Comparison of ENCODE assay signal across 10 cellular contexts in genomic region chr1:193120604-193121166, GRCh38. TPM values are rescaled to one million over a fixed set of nuclear protein-coding genes. Genes with fewer than 3 reads are reported as not detected.
A peak's percentile ranks its signal among the peaks of the same experiment; 100 is the strongest.
DNase-seq lines count a peak whose midpoint lies in the region; ATAC-seq and TF ChIP-seq lines count a peak whose summit lies in the region.
"Had no signal": no experiment of that assay in that cellular context is flagged by ENCODE, and none has a peak within 500 bp of the region (broad histone marks: within the 10 kb centered on the region; RNA-seq: fewer than 3 reads in every experiment).

No MANE protein-coding gene starts in this region.

- no peak for ATAC-seq in GM18873 (IDR thresholded peaks at IDR 0.05; ENCODE audit: low FRiP score, unreplicated experiment)

- no peak overlapping the region for H2AFZ ChIP-seq in OCI-LY1 (ENCODE audit: low read length)

- H3K9me2 ChIP-seq in OCI-LY1 (ENCODE audit: low read depth, low read length), result no peaks in the 10 kb centered on the region

- no peaks in the 10 kb centered on the region for H3K27me3 ChIP-seq in OCI-LY1 (ENCODE audit: insufficient read depth, low read length)
- no peaks in the 10 kb centered on the region for H3K27me3 ChIP-seq in rectal smooth muscle tissue (ENCODE audit: control insufficient read depth, insufficient read depth, low read length)
- no peaks in the 10 kb centered on the region for H3K27me3 ChIP-seq in adrenal gland

- H3K27ac ChIP-seq in OCI-LY1 (ENCODE audit: low read depth, low read length, poor library complexity, severe bottlenecking), result no peak overlapping the region
- H3K27ac ChIP-seq in rectal smooth muscle tissue (ENCODE audit: low read depth, low read length), result no peak overlapping the region
- peak overlapping the region in 1 of 5 donors; percentile 96 for H3K27ac ChIP-seq in adrenal gland

- H3K9ac ChIP-seq in OCI-LY1 (ENCODE audit: low read length) (no peak overlapping the region), rectal smooth muscle tissue (ENCODE audit: low read length) (no peak overlapping the region)

- DNase-seq in GM12865 (ENCODE audit: low read depth), result no peak
- DNase-seq in epithelial cell of esophagus (ENCODE audit: low read depth), result no peak
- no peak for DNase-seq in stimulated activated CD4-positive, alpha-beta T cell treated with anti-CD3 and anti-CD28 coated beads, Interleukin-4, amount 100 ng/mL, for 1 hour
- DNase-seq in adrenal gland, result no peak
- no peak for DNase-seq in activated naive CD4-positive, alpha-beta T cell treated with Interleukin-2 at 50 U/mL for 16 hours
- DNase-seq: NCI-H1417 treated with DMSO at 0.1 percent for 48 hours had no signal

- peaks cover 25% of the 10 kb centered on the region for H3K79me2 ChIP-seq in OCI-LY1 (ENCODE audit: insufficient read depth, low read length)

- H3K4me3 ChIP-seq in GM12865 (ENCODE audit: low read depth, low read length) (peak overlapping the region; percentile 97), OCI-LY1 (ENCODE audit: low read depth, low read length, poor library complexity, severe bottlenecking) (peak overlapping the region; percentile 91), epithelial cell of esophagus (ENCODE audit: low read length) (peak overlapping the region; percentile 99), rectal smooth muscle tissue (ENCODE audit: low read length) (peak overlapping the region; percentile 80), adrenal gland (peak overlapping the region in 1 of 4 donors; percentile 90)

- H3F3A ChIP-seq in OCI-LY1 (ENCODE audit: insufficient read depth, low read length), result no peaks in the 10 kb centered on the region

- no peak for TF ChIP-seq POLR2A in adrenal gland (IDR thresholded peaks at IDR 0.05)

- H3K36me3 ChIP-seq in OCI-LY1 (ENCODE audit: insufficient read depth, low read length) (peaks cover 6% of the 10 kb centered on the region), rectal smooth muscle tissue (ENCODE audit: control insufficient read depth, insufficient read depth, low read length) (no peaks in the 10 kb centered on the region), adrenal gland (replicated peaks in 1 of 2) (peaks cover 0 to 7% of the 10 kb centered on the region in 2 donors)
- H3K36me3 ChIP-seq: cardiac muscle cell had no signal

- WGBS in adrenal gland, 4 donors, result 56 to 78% (median 69%) methylated on average over 6 of the region's 6 CpGs

- H3K4me2 ChIP-seq in OCI-LY1 (ENCODE audit: low read length), result peak overlapping the region; percentile 84

- H4K20me1 ChIP-seq in OCI-LY1 (ENCODE audit: insufficient read depth, low read length), result no peaks in the 10 kb centered on the region

- H3K9me3 ChIP-seq in OCI-LY1 (ENCODE audit: low read length), result no peaks in the 10 kb centered on the region
- no peaks in the 10 kb centered on the region for H3K9me3 ChIP-seq in adrenal gland (replicated peaks in 1 of 3)

- intact Hi-C loops in adrenal gland (cut with DNase I), result loop anchor here in 1 of 2 donors (10.0 kb wide), 1 partner anchor 646 kb away; no protein-coding TSS in a partner anchor

- TF ChIP-seq CTCF in GM12865 (IDR thresholded peaks at IDR 0.05; ENCODE audit: insufficient read depth, low read depth, low read length, missing control alignments) (no peak), OCI-LY1 (IDR thresholded peaks at IDR 0.05; ENCODE audit: low read length) (no peak), epithelial cell of esophagus (IDR thresholded peaks at IDR 0.05; ENCODE audit: insufficient read depth, low read depth, low read length, missing control alignments) (no peak), adrenal gland (IDR thresholded peaks at IDR 0.05) (no peak)

- H3K4me1 ChIP-seq in OCI-LY1 (ENCODE audit: insufficient read depth, low read length, severe bottlenecking), result peaks cover 28% of the 10 kb centered on the region
- peaks cover 7% of the 10 kb centered on the region for H3K4me1 ChIP-seq in rectal smooth muscle tissue (ENCODE audit: control insufficient read depth, insufficient read depth, low read length)
- H3K4me1 ChIP-seq in adrenal gland (replicated peaks in 1 of 2), result peaks cover 19 to 31% of the 10 kb centered on the region in 2 donors

RNA-seq across cellular contexts. Expression of gene CDC73, which starts 1.1 kb away (rescaled TPM):
- total RNA-seq in adrenal gland, result 10 to 100 TPM; 18.0 to 64.0 (median 47.3) TPM
- polyA plus RNA-seq in adrenal gland, result 10 to 100 TPM in 2 of 3 donors, 1 to 10 TPM in 1; 5.9 to 43.3 (median 10.7) TPM

RNA-seq across cellular contexts. Expression of gene GLRX2, which starts 15.5 kb away (rescaled TPM):
- total RNA-seq in adrenal gland, result 10 to 100 TPM in 6 of 8 donors, 1 to 10 TPM in 2; 3.0 to 40.5 (median 20.8) TPM
- polyA plus RNA-seq in adrenal gland, result 10 to 100 TPM in 2 of 3 donors, 1 to 10 TPM in 1; 10.0 to 59.8 (median 25.1) TPM
